22 cellular contexts compared by ENCODE assay signal in the genomic region with DNA sequence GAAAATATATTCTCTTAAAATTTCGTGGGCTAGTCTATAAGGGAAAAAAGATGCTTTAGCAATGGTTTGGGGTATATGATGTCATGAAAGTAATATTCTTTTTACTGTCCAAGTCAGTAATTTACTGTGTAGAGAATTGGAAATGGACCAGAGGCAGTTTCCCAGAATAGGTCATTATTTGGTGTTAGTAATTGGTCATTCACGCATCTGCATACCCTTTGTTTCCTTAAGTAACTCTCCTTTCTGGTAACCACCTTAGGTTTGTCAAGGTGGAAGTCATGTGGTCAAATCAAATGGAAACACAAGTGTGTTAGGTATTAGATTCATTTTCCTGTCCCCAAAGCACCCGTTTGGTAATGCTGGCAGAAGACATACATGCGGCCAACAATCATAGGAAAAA. TPM values are rescaled to one million over a fixed set of nuclear protein-coding genes. Genes with fewer than 3 reads are reported as not detected.
DNase-seq lines count a peak whose midpoint lies in the region; ATAC-seq, FAIRE-seq and TF ChIP-seq lines count a peak whose summit lies in the region.
"Had no signal": no experiment of that assay in that cellular context is flagged by ENCODE, and none has a peak within 500 bp of the region (broad histone marks: within the 10 kb centered on the region; RNA-seq: fewer than 3 reads in every experiment).

No MANE protein-coding gene starts in this region.

- no peaks in the 10 kb centered on the region for H3K9me3 Mint-ChIP-seq in stimulated activated naive CD8-positive, alpha-beta T cell treated with anti-CD3 and anti-CD28 coated beads, Interleukin-15, Interleukin-2, amounts not matched to agents 100 ng/mL and 50 ng/mL, for 24 hours
- H3K9me3 Mint-ChIP-seq in IgD-negative memory B cell (no peaks in the 10 kb centered on the region), astrocyte (ENCODE audit: unreplicated experiment) (no peaks in the 10 kb centered on the region)
- H3K9me3 Mint-ChIP-seq in CD4-positive, alpha-beta memory T cell, result no peaks in the 10 kb centered on the region
- H3K9me3 Mint-ChIP-seq: H9 had no signal

- no peak overlapping the region for H2AFZ ChIP-seq in astrocyte (ENCODE audit: low read depth, low read length)

- intact Hi-C loops in CD4-positive, alpha-beta memory T cell (cut with micrococcal nuclease), result no loop called here

- no peaks in the 10 kb centered on the region for H3K9me3 ChIP-seq in astrocyte (ENCODE audit: insufficient read depth, low read depth, low read length)
- H3K9me3 ChIP-seq in CD4-positive, alpha-beta memory T cell (ENCODE audit: control insufficient read depth in 1 of 2, low read length in 2 of 2), result no peaks in the 10 kb centered on the region

- CTCF ChIA-PET in CD4-positive, alpha-beta memory T cell (lab: Charles Lee; ENCODE audit: partially characterized antibody), result no interaction called here

- H3K36me3 ChIP-seq in astrocyte (ENCODE audit: insufficient read depth, low read length), result peaks cover 16% of the 10 kb centered on the region
- H3K36me3 ChIP-seq in CD4-positive, alpha-beta memory T cell (ENCODE audit: insufficient read depth, low read length), result peaks cover 8% of the 10 kb centered on the region

- no peak overlapping the region for H3K27ac ChIP-seq in astrocyte (ENCODE audit: low read depth, low read length)
- H3K27ac ChIP-seq in CD4-positive, alpha-beta memory T cell (ENCODE audit: low read depth, low read length), result no peak overlapping the region

- H3K27me3 ChIP-seq in astrocyte (ENCODE audit: insufficient read depth, low read length), result no peaks in the 10 kb centered on the region
- no peaks in the 10 kb centered on the region for H3K27me3 ChIP-seq in CD4-positive, alpha-beta memory T cell (ENCODE audit: insufficient read depth, low read length)

- peaks cover 57% of the 10 kb centered on the region for H3K4me1 Mint-ChIP-seq in stimulated activated naive CD8-positive, alpha-beta T cell treated with anti-CD3 and anti-CD28 coated beads, Interleukin-15, Interleukin-2, amounts not matched to agents 100 ng/mL and 50 ng/mL, for 24 hours (ENCODE audit: low read depth)
- H3K4me1 Mint-ChIP-seq in IgD-negative memory B cell (peaks cover 22 to 35% (median 28%) of the 10 kb centered on the region in 3 donors), astrocyte (ENCODE audit: low read depth, unreplicated experiment) (peaks cover 29% of the 10 kb centered on the region)
- H3K4me1 Mint-ChIP-seq in CD4-positive, alpha-beta memory T cell, result peaks cover 18 to 30% (median 23%) of the 10 kb centered on the region in 4 donors

- H3K4me1 ChIP-seq in astrocyte (ENCODE audit: insufficient read depth, low read length), result no peaks in the 10 kb centered on the region
- no peaks in the 10 kb centered on the region for H3K4me1 ChIP-seq in CD4-positive, alpha-beta memory T cell (ENCODE audit: insufficient read depth, low read length)

- ATAC-seq in stimulated activated naive CD8-positive, alpha-beta T cell treated with anti-CD3 and anti-CD28 coated beads, Interleukin-15, Interleukin-2, amounts not matched to agents 100 U/mL and 50 U/mL, for 24 hours, result no peak
- ATAC-seq in GM21447 (IDR thresholded peaks at IDR 0.05; ENCODE audit: unreplicated experiment), result no peak

- H3K4me2 ChIP-seq in astrocyte (ENCODE audit: low read length), result no peak overlapping the region

- TF ChIP-seq CTCF in astrocyte (IDR thresholded peaks at IDR 0.05; ENCODE audit: insufficient read depth, low read depth, low read length), result no peak

- no peak for DNase-seq in stimulated activated naive CD8-positive, alpha-beta T cell treated with anti-CD3 and anti-CD28 coated beads, Interleukin-15, Interleukin-2, amounts not matched to agents 100 U/mL and 50 U/mL, for 24 hours
- DNase-seq in astrocyte (ENCODE audit: low read depth) (peak; percentile 72), H54 (ENCODE audit: insufficient read length, low spot score) (no peak)
- DNase-seq in CD4-positive, alpha-beta memory T cell, result no peak
- DNase-seq in stimulated activated CD4-positive, alpha-beta T cell treated with anti-CD3 and anti-CD28 coated beads, Interleukin-4, amount 100 ng/mL, for 1 hour, result no peak
- DNase-seq: COR-L47, DMS79, H9, KG1, MV-4-11, NCI-H1694, NCI-H2081 treated with DMSO at 0.1 percent for 48 hours, NCI-H2171 treated with DMSO at 0.1 percent for 48 hours, NCI-H524 treated with DMSO at 0.1 percent for 48 hours, NCI-H82, OCI-M1 had no signal

- peaks cover 77% of the 10 kb centered on the region for H4K20me1 ChIP-seq in astrocyte (ENCODE audit: insufficient read depth, low read length)

- POLR2A ChIA-PET in CD4-positive, alpha-beta memory T cell (lab: Charles Lee; ENCODE audit: partially characterized antibody), result no interaction called here

- FAIRE-seq in astrocyte (lab: Jason Lieb, UNC) (no peak), H54 (lab: Jason Lieb, UNC) (no peak)
- FAIRE-seq: A204.1, RCC 7860 had no signal

- no peak for TF ChIP-seq POLR2A in H54 (IDR thresholded peaks at IDR 0.05; ENCODE audit: low read depth, low read length)

- no peaks in the 10 kb centered on the region for H3K27me3 Mint-ChIP-seq in stimulated activated naive CD8-positive, alpha-beta T cell treated with anti-CD3 and anti-CD28 coated beads, Interleukin-15, Interleukin-2, amounts not matched to agents 100 ng/mL and 50 ng/mL, for 24 hours
- H3K27me3 Mint-ChIP-seq in IgD-negative memory B cell (no peaks in the 10 kb centered on the region), astrocyte (ENCODE audit: low read depth, unreplicated experiment) (no peaks in the 10 kb centered on the region)
- H3K27me3 Mint-ChIP-seq in CD4-positive, alpha-beta memory T cell, result no peaks in the 10 kb centered on the region
- H3K27me3 Mint-ChIP-seq: B cell had no signal

- peak overlapping the region; percentile 21 for H3K27ac Mint-ChIP-seq in stimulated activated naive CD8-positive, alpha-beta T cell treated with anti-CD3 and anti-CD28 coated beads, Interleukin-15, Interleukin-2, amounts not matched to agents 100 ng/mL and 50 ng/mL, for 24 hours
- H3K27ac Mint-ChIP-seq in IgD-negative memory B cell, result peak overlapping the region in 2 of 3 donors; percentile 14 to 33
- no peak overlapping the region for H3K27ac Mint-ChIP-seq in astrocyte (ENCODE audit: unreplicated experiment)
- H3K27ac Mint-ChIP-seq in CD4-positive, alpha-beta memory T cell, result peak overlapping the region in 1 of 7 donors; percentile 14
- H3K27ac Mint-ChIP-seq: B cell had no signal

- no peak overlapping the region for H3K9ac ChIP-seq in astrocyte (ENCODE audit: low read length)

- H3K4me3 Mint-ChIP-seq in stimulated activated naive CD8-positive, alpha-beta T cell treated with anti-CD3 and anti-CD28 coated beads, Interleukin-15, Interleukin-2, amounts not matched to agents 100 ng/mL and 50 ng/mL, for 24 hours, result no peak overlapping the region
- H3K4me3 Mint-ChIP-seq in IgD-negative memory B cell (no peak overlapping the region), astrocyte (ENCODE audit: unreplicated experiment) (no peak overlapping the region)
- H3K4me3 Mint-ChIP-seq in CD4-positive, alpha-beta memory T cell, result no peak overlapping the region
- H3K4me3 Mint-ChIP-seq: B cell, H9 had no signal

- H3K36me3 Mint-ChIP-seq in stimulated activated naive CD8-positive, alpha-beta T cell treated with anti-CD3 and anti-CD28 coated beads, Interleukin-15, Interleukin-2, amounts not matched to agents 100 ng/mL and 50 ng/mL, for 24 hours (ENCODE audit: low read depth), result peaks cover 64% of the 10 kb centered on the region
- H3K36me3 Mint-ChIP-seq in IgD-negative memory B cell, result peaks cover 3% of the 10 kb centered on the region
- peaks cover 12% of the 10 kb centered on the region for H3K36me3 Mint-ChIP-seq in astrocyte (ENCODE audit: low read depth, unreplicated experiment)
- H3K36me3 Mint-ChIP-seq in CD4-positive, alpha-beta memory T cell, result peaks cover 48 to 62% of the 10 kb centered on the region in 2 donors

- no peak overlapping the region for H3K4me3 ChIP-seq in astrocyte (ENCODE audit: insufficient read depth, low read depth, low read length)
- no peak overlapping the region for H3K4me3 ChIP-seq in CD4-positive, alpha-beta memory T cell (ENCODE audit: low read length in 2 of 2)

- H3K79me2 ChIP-seq in astrocyte (ENCODE audit: insufficient read depth, low read length), result peaks cover 66% of the 10 kb centered on the region

RNA-seq across cellular contexts. Expression of gene FBXO22, which starts 23.9 kb away (rescaled TPM):
- 15.5 TPM for polyA plus RNA-seq in IgD-negative memory B cell
- total RNA-seq in astrocyte, result 69.1 and 76.5 TPM in 2 replicates
- total RNA-seq in CD4-positive, alpha-beta memory T cell, result 10 to 100 TPM; 29.7 to 30.1 TPM
- 10 to 100 TPM; 13.8 to 18.4 TPM for polyA plus RNA-seq in CD4-positive, alpha-beta memory T cell
